Comparison of ENCODE assay signal across 1 cellular context in genomic region chr15:85024003-85024402, GRCh38.
TF ChIP-seq lines count a peak whose summit lies in the region.

No MANE protein-coding gene starts in this region.

TF ChIP-seq in GM23338, 12 proteins besides CTCF, POLR2A, EP300 and RAD21 (continued from another document):
- no peak for TF ChIP-seq ZNF462 (CRISPR knock-in tag; IDR thresholded peaks at IDR 0.05)
- TF ChIP-seq NANOG (IDR thresholded peaks at IDR 0.05; ENCODE audit: borderline replicate concordance) = no peak
